ENCODE assay signal across 9 cellular contexts in the genomic region with DNA sequence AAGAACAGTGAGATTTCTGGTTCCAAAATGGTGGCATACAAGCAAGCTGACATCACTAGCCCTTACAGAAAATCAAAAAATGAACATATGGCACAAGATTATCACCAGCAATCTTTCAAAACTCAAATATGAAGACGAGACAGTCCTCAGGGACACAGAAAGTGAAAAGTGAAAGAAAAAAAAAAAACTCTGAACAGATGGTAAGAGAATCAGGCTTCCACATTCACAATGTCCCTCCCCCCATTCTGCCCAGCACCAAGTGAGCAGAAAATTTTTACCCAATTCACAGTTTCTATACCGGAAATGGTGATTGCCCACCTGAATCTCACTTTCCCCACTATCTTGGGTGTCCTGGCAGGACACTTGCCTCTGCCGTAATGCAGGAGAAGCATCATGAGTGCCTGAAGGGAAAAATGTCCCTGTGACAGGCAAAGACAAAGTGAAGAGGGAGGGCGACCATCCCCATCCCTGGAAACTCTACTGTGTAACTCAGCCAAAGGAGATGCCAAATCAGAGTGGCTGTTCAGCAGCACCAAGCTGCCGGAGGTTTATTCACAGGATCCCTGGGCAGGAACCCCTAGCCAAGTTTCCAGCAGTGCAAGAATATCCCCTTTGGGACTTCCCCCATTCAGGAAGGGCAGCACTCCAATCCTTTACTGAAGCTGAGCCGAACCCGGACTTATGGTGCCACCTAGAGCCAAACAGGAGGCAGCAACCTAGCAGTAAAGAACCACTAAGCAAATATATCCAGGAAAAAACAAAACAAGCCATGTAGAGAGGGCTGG.
A peak's percentile ranks its signal among the peaks of the same experiment; 100 is the strongest.
DNase-seq lines count a peak whose midpoint lies in the region; ATAC-seq, FAIRE-seq and TF ChIP-seq lines count a peak whose summit lies in the region.
"Had no signal": no experiment of that assay in that cellular context is flagged by ENCODE, and none has a peak within 500 bp of the region (broad histone marks: within the 10 kb centered on the region; RNA-seq: fewer than 3 reads in every experiment).

No MANE protein-coding gene starts in this region.

- peak; percentile 68 for DNase-seq in DMS53 (lab: John Stamatoyannopoulos, UW)
- no peak for DNase-seq in DMS53 treated with DMSO at 0.1 percent for 48 hours (lab: John Stamatoyannopoulos, UW; ENCODE audit: unreplicated experiment)
- peak; percentile 21 for DNase-seq in RCC 7860 (ENCODE audit: low spot score)
- DNase-seq in kidney: no peak
- no peak for DNase-seq in right atrium auricular region (ENCODE audit: low spot score)
- no peak for DNase-seq in aorta
- DNase-seq in activated CD8-positive, alpha-beta memory T cell treated with anti-CD3 and anti-CD28 coated beads for 24 hours: no peak

- H3K9ac ChIP-seq in kidney (ENCODE audit: low read length in 2 of 2): no peak overlapping the region

- H3K27ac ChIP-seq in kidney (ENCODE audit: low read depth in 2 of 2, low read length in 2 of 2) (no peak overlapping the region), right atrium auricular region (no peak overlapping the region), aorta (ENCODE audit: low read depth in 1 of 2, low read length in 2 of 2) (no peak overlapping the region)

- H3K9me3 ChIP-seq in kidney (ENCODE audit: control insufficient read depth in 1 of 2, low read length in 2 of 2) (no peaks in the 10 kb centered on the region), right atrium auricular region (peaks cover 0 to 15% of the 10 kb centered on the region in 2 donors), aorta (ENCODE audit: control insufficient read depth, low read length) (no peaks in the 10 kb centered on the region)

- ATAC-seq in HG03280 (IDR thresholded peaks at IDR 0.05; ENCODE audit: unreplicated experiment) (peak; percentile 65), aorta (ENCODE audit: low FRiP score) (no peak)

- intact Hi-C loops in kidney (cut with DNase I): no loop called here
- intact Hi-C loops in aorta (cut with DNase I): no loop called here

- H3K4me3 ChIP-seq in kidney (ENCODE audit: low read length in 2 of 2) (no peak overlapping the region), right atrium auricular region (no peak overlapping the region), aorta (ENCODE audit: low read length in 2 of 2) (no peak overlapping the region)

- FAIRE-seq in RCC 7860 (lab: Jason Lieb, UNC): no peak
- no peak for FAIRE-seq in kidney (lab: Jason Lieb, UNC)
- FAIRE-seq: A204.1 had no signal

- no peaks in the 10 kb centered on the region for H3K36me3 ChIP-seq in kidney (ENCODE audit: control insufficient read depth in 1 of 2, insufficient read depth in 2 of 2, low read length in 2 of 2)
- H3K36me3 ChIP-seq in right atrium auricular region: no peaks in the 10 kb centered on the region
- H3K36me3 ChIP-seq in aorta (ENCODE audit: control insufficient read depth in 1 of 2, insufficient read depth in 2 of 2, low read length in 1 of 2): no peaks in the 10 kb centered on the region

- TF ChIP-seq CTCF in kidney (IDR thresholded peaks at IDR 0.05; ENCODE audit: borderline replicate concordance, extremely low read depth, insufficient read depth) (peak; percentile 29), right atrium auricular region (IDR thresholded peaks at IDR 0.05) (no peak)

- H3K4me1 ChIP-seq in kidney (ENCODE audit: control insufficient read depth in 1 of 2, insufficient read depth in 1 of 2, low read depth in 1 of 2, low read length in 2 of 2) (no peaks in the 10 kb centered on the region), right atrium auricular region (no peaks in the 10 kb centered on the region), aorta (ENCODE audit: control insufficient read depth in 1 of 2, insufficient read depth in 2 of 2, low read length in 2 of 2) (no peaks in the 10 kb centered on the region)

- 48 to 61% methylated on average over 7 of the region's 7 CpGs for WGBS in aorta, 2 donors

- H3K27me3 ChIP-seq in right atrium auricular region (no peaks in the 10 kb centered on the region), aorta (ENCODE audit: control insufficient read depth in 1 of 2, insufficient read depth in 2 of 2, low read length in 1 of 2) (no peaks in the 10 kb centered on the region)

Comparison
In these comparisons a context has a peak if more than half of its experiments do, and no peak if none do; other contexts are left out.
1. DNase-seq: peak in DMS53 (single experiment) and RCC 7860 (single experiment); none in DMS53 treated with DMSO at 0.1 percent for 48 hours (single experiment), kidney (single experiment), right atrium auricular region (single experiment), aorta (0 of 2) and activated CD8-positive, alpha-beta memory T cell treated with anti-CD3 and anti-CD28 coated beads for 24 hours (single experiment).